Comparison of ENCODE assay signal across 8 cellular contexts in the genomic region with DNA sequence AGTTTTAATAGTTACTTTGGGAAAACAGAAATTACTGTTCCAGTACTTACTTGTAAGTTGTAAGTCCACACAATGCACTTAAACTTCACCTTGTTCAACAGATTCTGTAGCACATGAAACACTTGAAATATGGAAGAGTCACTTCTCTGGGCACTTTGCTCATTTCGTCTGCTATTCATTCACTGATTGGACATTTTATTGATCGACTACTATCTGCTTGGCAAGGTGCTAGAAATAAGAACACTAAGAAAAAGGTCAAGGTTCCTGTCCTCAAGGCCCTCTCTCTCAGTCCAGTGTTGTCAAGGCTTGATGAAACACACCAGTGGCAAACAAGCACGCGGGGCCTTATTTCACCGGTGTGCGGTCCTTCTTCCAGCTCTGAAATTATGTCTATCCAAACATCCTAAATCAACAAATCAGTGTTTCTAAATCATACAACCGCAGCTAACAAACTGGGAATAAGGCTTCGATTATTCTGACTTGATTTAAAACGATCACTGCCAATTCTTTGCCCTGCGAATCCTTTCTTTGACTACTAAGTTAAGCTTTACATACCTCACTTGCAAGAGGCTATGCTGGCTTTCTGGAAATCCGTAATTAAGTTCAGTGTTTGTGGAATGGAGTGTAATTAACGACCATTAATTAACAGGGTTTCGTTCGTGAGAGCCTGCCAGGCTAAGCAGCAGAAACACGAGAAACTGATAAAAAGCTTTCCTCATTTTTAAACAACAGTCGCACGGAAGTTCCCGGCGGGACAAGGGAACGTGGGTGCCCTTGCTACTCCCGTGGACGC. TPM values are rescaled to one million over a fixed set of nuclear protein-coding genes. Genes with fewer than 3 reads are reported as not detected.
A peak's percentile ranks its signal among the peaks of the same experiment; 100 is the strongest.
DNase-seq lines count a peak whose midpoint lies in the region; TF ChIP-seq lines count a peak whose summit lies in the region.

No MANE protein-coding gene starts in this region.

- peak; percentile 24 for DNase-seq in NCI-H146 treated with DMSO at 0.1 percent for 48 hours (lab: John Stamatoyannopoulos, UW; ENCODE audit: unreplicated experiment)
- no peak for DNase-seq in NCI-H146 (lab: John Stamatoyannopoulos, UW)
- no peak for DNase-seq in RWPE1 (ENCODE audit: low spot score)
- DNase-seq in epithelial cell of proximal tubule (ENCODE audit: low read depth) = no peak
- DNase-seq in ovary = peak in 1 of 5 donors; percentile 24
- no peak for DNase-seq in NCI-H524 (lab: John Stamatoyannopoulos, UW)
- DNase-seq in NCI-H1930 (lab: John Stamatoyannopoulos, UW) = no peak
- no peak for DNase-seq in glomerular visceral epithelial cell (ENCODE audit: extremely low spot score)

- H3K9me3 ChIP-seq in ovary = no peaks in the 10 kb centered on the region

- H3K27ac ChIP-seq in RWPE1 (peak overlapping the region; percentile 95), ovary (peak overlapping the region; percentile 92 to 99)

- TF ChIP-seq EP300 in ovary (IDR thresholded peaks at IDR 0.05) = no peak

- no peak for TF ChIP-seq CTCF in RWPE1 (conservative IDR thresholded peaks at IDR 0.05; ENCODE audit: low read depth)
- no peak for TF ChIP-seq CTCF in epithelial cell of proximal tubule (conservative IDR thresholded peaks at IDR 0.05; ENCODE audit: low read depth, low read length)
- TF ChIP-seq CTCF in ovary (IDR thresholded peaks at IDR 0.05) = no peak

- peak overlapping the region; percentile 89 for H3K4me3 ChIP-seq in epithelial cell of proximal tubule (ENCODE audit: low read depth, low read length)
- H3K4me3 ChIP-seq in ovary = peak overlapping the region; percentile 84

- no peaks in the 10 kb centered on the region for H3K36me3 ChIP-seq in ovary

- WGBS in ovary, 3 donors = 7 to 10% (median 8%) methylated on average over 22 of the region's 22 CpGs

- POLR2A ChIA-PET in RWPE1 (lab: Yijun Ruan, JAX; ENCODE audit: low non-redundant PET) = interaction anchor here (0.6 to 1.5 kb wide), 4 partner anchors 10 to 1705 kb away, joined by 4 to 9 read pairs (median 4); no protein-coding TSS in a partner anchor

- CTCF ChIA-PET in RWPE1 (lab: Yijun Ruan, JAX) = interaction anchor here (1.8 kb wide), 1 partner anchor 53 kb away, joined by 15 read pairs; no protein-coding TSS in a partner anchor

- TF ChIP-seq POLR2A in ovary (IDR thresholded peaks at IDR 0.05) = no peak

- peaks cover 2% of the 10 kb centered on the region for H3K4me1 ChIP-seq in ovary (ENCODE audit: insufficient read depth)

- H3K27me3 ChIP-seq in ovary = no peaks in the 10 kb centered on the region

- intact Hi-C loops in ovary (cut with DNase I) = no loop called here

RNA-seq across cellular contexts. Expression of a gene that starts 0.7 kb away (rescaled TPM):
- 98.8 and 135 TPM in 2 replicates for total RNA-seq in epithelial cell of proximal tubule
- total RNA-seq in ovary = 100 to 1,000 TPM in 2 of 7 donors, 10 to 100 TPM in 5; 63.6 to 123 (median 98.1) TPM
- 10 to 100 TPM; 35.3 to 53.4 TPM for polyA plus RNA-seq in ovary
